ENCODE assay signal across 1 cellular context in the genomic region with DNA sequence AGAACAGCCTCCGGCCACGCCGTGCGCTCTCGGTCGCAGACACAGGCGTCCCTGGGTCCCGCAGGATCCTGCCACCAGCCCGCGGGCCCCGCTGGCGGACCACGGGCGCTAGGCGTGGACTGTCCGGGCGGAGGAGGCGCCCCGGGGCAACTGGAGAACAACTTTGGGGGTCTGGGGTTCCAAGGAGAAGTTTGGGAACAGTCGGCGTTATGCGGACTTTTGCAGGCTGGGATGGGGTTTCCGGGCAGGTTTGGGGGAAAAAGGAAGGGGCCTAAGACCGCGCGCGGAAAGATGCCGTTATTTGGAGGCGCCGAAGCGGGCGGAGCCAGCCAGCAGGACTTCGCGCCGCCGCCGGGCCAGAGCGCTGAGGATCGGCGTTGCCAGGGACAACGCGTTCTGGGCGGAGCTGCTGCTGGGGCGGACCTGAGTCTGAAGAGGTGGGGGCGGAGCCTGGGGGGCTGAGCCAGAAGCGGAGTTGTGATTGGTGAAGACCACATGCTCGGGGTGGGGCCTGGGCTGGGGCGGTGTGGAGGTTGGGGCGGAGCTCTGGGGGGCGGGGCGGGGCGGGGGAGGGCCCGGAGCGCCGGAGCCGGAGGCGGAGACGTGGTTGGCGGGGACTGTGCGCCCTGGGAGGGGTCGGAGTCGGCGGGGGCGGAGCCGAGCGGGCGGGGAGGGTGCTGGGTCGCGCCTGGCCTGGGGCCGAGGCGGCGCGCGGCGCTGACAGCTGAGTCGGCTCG.
TF ChIP-seq lines count a peak whose summit lies in the region.

A gene (plus strand): TSS at position 680 of the 737 bp plus-strand sequence. CDS start 120 bp downstream, outside the sequence.

TF ChIP-seq in A549, 52 proteins besides CTCF, POLR2A, EP300 and RAD21 (continued from another document):
- TF ChIP-seq MYC (IDR thresholded peaks at IDR 0.05; ENCODE audit: borderline replicate concordance, low read length) (peak; percentile 64; the same call in 1 of the 2 replicates), EHMT2 (IDR thresholded peaks at IDR 0.05; ENCODE audit: low read depth) (no peak), HDAC2 (IDR thresholded peaks at IDR 0.05) (no peak), JUN (IDR thresholded peaks at IDR 0.05) (peak in 1 of 2 experiments; percentile 37; a peak in 1 of 5 replicates), TFCP2L1 (CRISPR knock-in tag; IDR thresholded peaks at IDR 0.05) (0 out of 2 replicates have a peak, but pooled peaks have one; percentile 52), HOXB5 (CRISPR knock-in tag; IDR thresholded peaks at IDR 0.05) (no peak), NFE2L2 (conservative IDR thresholded peaks at IDR 0.05; ENCODE audit: low read length) (no peak), RARB (CRISPR knock-in tag; IDR thresholded peaks at IDR 0.05) (no peak), HEYL (CRISPR knock-in tag; IDR thresholded peaks at IDR 0.05) (no peak), ZNF302 (CRISPR knock-in tag; IDR thresholded peaks at IDR 0.05) (no peak)
- TF ChIP-seq, protein P1, sequence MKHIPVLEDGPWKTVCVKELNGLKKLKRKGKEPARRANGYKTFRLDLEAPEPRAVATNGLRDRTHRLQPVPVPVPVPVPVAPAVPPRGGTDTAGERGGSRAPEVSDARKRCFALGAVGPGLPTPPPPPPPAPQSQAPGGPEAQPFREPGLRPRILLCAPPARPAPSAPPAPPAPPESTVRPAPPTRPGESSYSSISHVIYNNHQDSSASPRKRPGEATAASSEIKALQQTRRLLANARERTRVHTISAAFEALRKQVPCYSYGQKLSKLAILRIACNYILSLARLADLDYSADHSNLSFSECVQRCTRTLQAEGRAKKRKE (CRISPR knock-in tag; IDR thresholded peaks at IDR 0.05; ENCODE audit: low read depth) = no peak
- TF ChIP-seq, protein P2, sequence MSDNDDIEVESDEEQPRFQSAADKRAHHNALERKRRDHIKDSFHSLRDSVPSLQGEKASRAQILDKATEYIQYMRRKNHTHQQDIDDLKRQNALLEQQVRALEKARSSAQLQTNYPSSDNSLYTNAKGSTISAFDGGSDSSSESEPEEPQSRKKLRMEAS (IDR thresholded peaks at IDR 0.05) = peak; percentile 49; the same call in 1 of the 2 replicates
- TF ChIP-seq, protein P3, sequence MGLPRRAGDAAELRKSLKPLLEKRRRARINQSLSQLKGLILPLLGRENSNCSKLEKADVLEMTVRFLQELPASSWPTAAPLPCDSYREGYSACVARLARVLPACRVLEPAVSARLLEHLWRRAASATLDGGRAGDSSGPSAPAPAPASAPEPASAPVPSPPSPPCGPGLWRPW (IDR thresholded peaks at IDR 0.05) = no peak
- TF ChIP-seq, protein P4, sequence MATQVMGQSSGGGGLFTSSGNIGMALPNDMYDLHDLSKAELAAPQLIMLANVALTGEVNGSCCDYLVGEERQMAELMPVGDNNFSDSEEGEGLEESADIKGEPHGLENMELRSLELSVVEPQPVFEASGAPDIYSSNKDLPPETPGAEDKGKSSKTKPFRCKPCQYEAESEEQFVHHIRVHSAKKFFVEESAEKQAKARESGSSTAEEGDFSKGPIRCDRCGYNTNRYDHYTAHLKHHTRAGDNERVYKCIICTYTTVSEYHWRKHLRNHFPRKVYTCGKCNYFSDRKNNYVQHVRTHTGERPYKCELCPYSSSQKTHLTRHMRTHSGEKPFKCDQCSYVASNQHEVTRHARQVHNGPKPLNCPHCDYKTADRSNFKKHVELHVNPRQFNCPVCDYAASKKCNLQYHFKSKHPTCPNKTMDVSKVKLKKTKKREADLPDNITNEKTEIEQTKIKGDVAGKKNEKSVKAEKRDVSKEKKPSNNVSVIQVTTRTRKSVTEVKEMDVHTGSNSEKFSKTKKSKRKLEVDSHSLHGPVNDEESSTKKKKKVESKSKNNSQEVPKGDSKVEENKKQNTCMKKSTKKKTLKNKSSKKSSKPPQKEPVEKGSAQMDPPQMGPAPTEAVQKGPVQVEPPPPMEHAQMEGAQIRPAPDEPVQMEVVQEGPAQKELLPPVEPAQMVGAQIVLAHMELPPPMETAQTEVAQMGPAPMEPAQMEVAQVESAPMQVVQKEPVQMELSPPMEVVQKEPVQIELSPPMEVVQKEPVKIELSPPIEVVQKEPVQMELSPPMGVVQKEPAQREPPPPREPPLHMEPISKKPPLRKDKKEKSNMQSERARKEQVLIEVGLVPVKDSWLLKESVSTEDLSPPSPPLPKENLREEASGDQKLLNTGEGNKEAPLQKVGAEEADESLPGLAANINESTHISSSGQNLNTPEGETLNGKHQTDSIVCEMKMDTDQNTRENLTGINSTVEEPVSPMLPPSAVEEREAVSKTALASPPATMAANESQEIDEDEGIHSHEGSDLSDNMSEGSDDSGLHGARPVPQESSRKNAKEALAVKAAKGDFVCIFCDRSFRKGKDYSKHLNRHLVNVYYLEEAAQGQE (IDR thresholded peaks at IDR 0.05) = no peak; the same call in 1 of the 2 replicates
